In the genomic region with DNA sequence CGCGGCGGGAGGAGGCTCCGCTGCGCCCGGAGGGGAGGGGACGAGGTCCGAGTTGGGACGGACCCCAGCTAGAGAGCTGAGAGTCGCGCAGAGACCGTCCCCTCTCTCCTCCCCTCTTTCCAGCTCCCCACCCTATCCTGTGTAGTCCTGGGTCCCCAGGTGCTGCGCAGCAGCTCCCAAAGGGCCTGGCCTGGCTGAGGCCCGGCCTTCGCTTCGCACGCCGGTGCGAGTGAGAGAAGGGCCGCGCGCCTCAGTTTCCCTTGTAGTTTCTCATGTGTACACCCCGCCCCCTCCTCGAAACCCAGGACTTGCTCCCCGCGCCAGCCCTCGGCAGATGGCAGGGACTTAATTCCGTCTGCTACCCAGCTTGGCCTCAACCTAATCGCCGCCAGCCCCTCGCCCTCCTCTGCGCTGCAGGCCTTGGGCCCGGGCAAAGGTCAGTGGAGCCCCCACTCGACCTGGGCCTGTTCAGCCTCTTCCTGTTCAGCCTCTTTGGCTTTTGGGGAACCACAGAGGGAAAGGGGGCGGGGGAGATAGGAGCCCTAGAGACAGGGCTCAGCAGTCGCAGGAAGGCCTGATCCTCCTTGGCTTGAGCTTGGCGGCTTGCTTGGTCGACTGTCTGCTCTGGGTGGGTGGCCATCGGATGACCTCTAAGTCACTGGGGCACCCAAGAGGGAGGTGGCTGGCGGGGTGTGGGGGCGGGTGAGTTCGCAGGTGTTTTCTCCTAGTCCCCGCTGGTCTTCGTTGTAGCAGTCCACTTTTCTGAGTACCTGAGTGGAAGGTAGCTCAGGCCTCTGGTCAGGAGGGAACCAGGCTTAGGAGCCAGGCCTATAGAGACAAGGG, we compare ENCODE assay signal across 8 cellular contexts. TPM values are rescaled to one million over a fixed set of nuclear protein-coding genes. Genes with fewer than 3 reads are reported as not detected.
DNase-seq lines count a peak whose midpoint lies in the region; ATAC-seq and TF ChIP-seq lines count a peak whose summit lies in the region.

No MANE protein-coding gene starts in this region.

- no peaks in the 10 kb centered on the region for H3K27me3 ChIP-seq in neuron (ENCODE audit: insufficient read depth, low read length)

- H3K9me3 Mint-ChIP-seq in activated T-cell treated with anti-CD3 and anti-CD28 coated beads, Interleukin-2, amount 50 U/mL, for 72 hours: no peaks in the 10 kb centered on the region

- H3K4me1 ChIP-seq in neuron (ENCODE audit: insufficient read depth, low read length): peaks cover 16% of the 10 kb centered on the region

- DNase-seq in activated CD4-positive, CD25-positive, alpha-beta regulatory T cell treated with anti-CD3 and anti-CD28 coated beads, Interleukin-2, amount 50 U/mL, for 72 hours: peak; percentile 48
- DNase-seq in activated CD4-positive, CD25-positive, alpha-beta regulatory T cell (lab: John Stamatoyannopoulos, UW): no peak
- peak; percentile 48 for DNase-seq in NAMALWA (ENCODE audit: low spot score)
- DNase-seq in activated T-cell treated with anti-CD3 and anti-CD28 coated beads, Interleukin-2, amount 50 U/mL, for 72 hours: peak; percentile 31 to 41
- DNase-seq in fibroblast of villous mesenchyme (ENCODE audit: low read depth): peak; percentile 21
- DNase-seq in kidney glomerular epithelial cell (lab: John Stamatoyannopoulos, UW): no peak

- TF ChIP-seq CTCF in fibroblast of villous mesenchyme (IDR thresholded peaks at IDR 0.05; ENCODE audit: insufficient read depth, low read depth, low read length): no peak

- peak overlapping the region; percentile 92 for H3K27ac Mint-ChIP-seq in activated T-cell treated with anti-CD3 and anti-CD28 coated beads, Interleukin-2, amount 50 U/mL, for 72 hours

- H3K4me1 Mint-ChIP-seq in activated T-cell treated with anti-CD3 and anti-CD28 coated beads, Interleukin-2, amount 50 U/mL, for 72 hours (ENCODE audit: low read depth): peaks cover 51% of the 10 kb centered on the region

- H3K36me3 Mint-ChIP-seq in activated T-cell treated with anti-CD3 and anti-CD28 coated beads, Interleukin-2, amount 50 U/mL, for 72 hours (ENCODE audit: insufficient read depth in 2 of 2): peaks cover 2 to 9% of the 10 kb centered on the region in 2 donors

- H3K27me3 Mint-ChIP-seq in activated T-cell treated with anti-CD3 and anti-CD28 coated beads, Interleukin-2, amount 50 U/mL, for 72 hours (ENCODE audit: low read depth): no peaks in the 10 kb centered on the region

- H2AFZ ChIP-seq in neuron (ENCODE audit: low read depth, low read length): peak overlapping the region; percentile 80

- H3K4me3 Mint-ChIP-seq in activated T-cell treated with anti-CD3 and anti-CD28 coated beads, Interleukin-2, amount 50 U/mL, for 72 hours: peak overlapping the region; percentile 90 to 93

- H3K9me3 ChIP-seq in neuron (ENCODE audit: low read length): no peaks in the 10 kb centered on the region

- ATAC-seq in activated T-cell treated with anti-CD3 and anti-CD28 coated beads, Interleukin-2, amount 50 U/mL, for 72 hours (replicated peaks in 1 of 2): no peak
- ATAC-seq in GM19324 (IDR thresholded peaks at IDR 0.05; ENCODE audit: low FRiP score, unreplicated experiment): no peak

- H3K36me3 ChIP-seq in neuron (ENCODE audit: insufficient read depth, low read length): peaks cover 24% of the 10 kb centered on the region

- H3K4me3 ChIP-seq in fibroblast of villous mesenchyme (ENCODE audit: low read depth, low read length) (peak overlapping the region; percentile 87), neuron (ENCODE audit: low read length) (peak overlapping the region; percentile 93)

RNA-seq across cellular contexts. Expression of a gene that starts 1.0 kb away (rescaled TPM):
- total RNA-seq in activated T-cell treated with anti-CD3 and anti-CD28 coated beads, Interleukin-2, amount 50 U/mL, for 72 hours: 10 to 100 TPM; 39.9 to 40.3 TPM
- 12.6 and 16.4 TPM in 2 replicates for total RNA-seq in fibroblast of villous mesenchyme

RNA-seq across cellular contexts. Expression of a gene that starts 28.6 kb away (rescaled TPM):
- total RNA-seq in activated T-cell treated with anti-CD3 and anti-CD28 coated beads, Interleukin-2, amount 50 U/mL, for 72 hours: 100 to 1,000 TPM; 168 to 205 TPM
- total RNA-seq in fibroblast of villous mesenchyme: 135 and 139 TPM in 2 replicates

RNA-seq across cellular contexts. Expression of a gene that starts 44.1 kb away (rescaled TPM):
- total RNA-seq in activated T-cell treated with anti-CD3 and anti-CD28 coated beads, Interleukin-2, amount 50 U/mL, for 72 hours: 10 to 100 TPM; 64.8 to 71.4 TPM
- 61.2 and 85.5 TPM in 2 replicates for total RNA-seq in fibroblast of villous mesenchyme

Comparison
In these comparisons a context has a peak if more than half of its experiments do, and no peak if none do; other contexts are left out.
1. DNase-seq: peak in activated CD4-positive, CD25-positive, alpha-beta regulatory T cell treated with anti-CD3 and anti-CD28 coated beads, Interleukin-2, amount 50 U/mL, for 72 hours (single experiment), NAMALWA (single experiment), activated T-cell treated with anti-CD3 and anti-CD28 coated beads, Interleukin-2, amount 50 U/mL, for 72 hours (2 of 2) and fibroblast of villous mesenchyme (single experiment); none in activated CD4-positive, CD25-positive, alpha-beta regulatory T cell (0 of 4) and kidney glomerular epithelial cell (single experiment).